In the genomic region with DNA sequence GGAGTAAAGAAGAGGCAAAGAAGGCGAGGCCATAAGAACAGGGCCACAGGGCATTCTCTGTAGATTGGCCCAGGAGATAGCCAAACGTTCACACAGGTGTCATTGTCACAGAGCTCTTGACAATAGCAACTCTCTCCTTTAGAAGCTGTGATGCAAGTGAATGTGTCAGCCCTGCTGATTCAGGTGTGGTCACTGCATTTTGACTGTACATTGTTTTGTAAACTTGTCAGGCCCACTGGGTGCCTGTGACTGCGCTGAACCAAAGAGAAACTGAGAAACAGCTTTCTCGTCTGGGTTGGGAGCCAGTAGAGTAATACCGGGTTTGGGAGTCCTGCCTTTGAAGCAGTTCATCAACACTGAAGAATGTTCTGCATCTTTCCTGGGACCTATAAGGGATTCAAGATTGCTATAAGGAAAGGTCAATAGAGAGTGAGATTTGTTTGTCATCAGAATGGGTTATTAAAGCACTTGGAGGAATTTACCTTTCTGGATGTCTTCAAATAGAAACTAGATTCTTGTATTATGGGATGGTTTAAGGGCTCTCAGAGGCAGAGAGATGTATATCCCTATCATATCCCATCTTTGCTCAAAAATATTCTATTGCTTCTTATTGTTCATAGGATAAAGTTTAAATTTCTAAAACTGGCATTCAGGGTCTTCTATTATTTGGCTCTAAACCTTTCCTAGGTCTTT, we compare ENCODE assay signal across 19 cellular contexts. TPM values are rescaled to one million over a fixed set of nuclear protein-coding genes. Genes with fewer than 3 reads are reported as not detected.
DNase-seq lines count a peak whose midpoint lies in the region; ATAC-seq and TF ChIP-seq lines count a peak whose summit lies in the region.
"Had no signal": no experiment of that assay in that cellular context is flagged by ENCODE, and none has a peak within 500 bp of the region (broad histone marks: within the 10 kb centered on the region; RNA-seq: fewer than 3 reads in every experiment).

No MANE protein-coding gene starts in this region.

- peak; percentile 67 for ATAC-seq in GM18498 (IDR thresholded peaks at IDR 0.05; ENCODE audit: unreplicated experiment)
- ATAC-seq in GM21526 (IDR thresholded peaks at IDR 0.05; ENCODE audit: low FRiP score, unreplicated experiment) = peak; percentile 69
- ATAC-seq in HG03439 (IDR thresholded peaks at IDR 0.05; ENCODE audit: unreplicated experiment) = peak; percentile 65
- peak; percentile 83 for ATAC-seq in esophagus mucosa
- no peak for ATAC-seq in activated CD8-positive, alpha-beta memory T cell treated with anti-CD3 and anti-CD28 coated beads, Interleukin-2, amount 10 ng/mL, durations not matched to agents 7 days and 5 days
- ATAC-seq: CD8-positive, alpha-beta T cell; left colon had no signal

- CTCF ChIA-PET in activated CD8-positive, alpha-beta memory T cell treated with anti-CD3 and anti-CD28 coated beads, Interleukin-2, amount 10 ng/mL, durations not matched to agents 7 days and 5 days (lab: Charles Lee) = no interaction called here

- 83 to 95% (median 89%) methylated on average over 5 of the region's 5 CpGs for WGBS in spleen, 5 donors

- no peaks in the 10 kb centered on the region for H3K9me3 ChIP-seq in spleen
- H3K9me3 ChIP-seq: right atrium auricular region had no signal

- no peak for DNase-seq in activated CD8-positive, alpha-beta memory T cell treated with anti-CD3 and anti-CD28 coated beads, Interleukin-2, amount 10 ng/mL, durations not matched to agents 7 days and 5 days
- DNase-seq in NCI-H526 treated with DMSO at 0.1 percent for 48 hours (lab: John Stamatoyannopoulos, UW) (no peak), spleen (no peak)
- no peak for DNase-seq in stimulated activated CD8-positive, alpha-beta memory T cell treated with anti-CD3 and anti-CD28 coated beads, Interleukin-4, amount 100 ng/mL, for 48 hours
- DNase-seq: brain microvascular endothelial cell; CD8-positive, alpha-beta T cell; DMS53; foreskin melanocyte; left colon; midbrain; NCI-H2081; NCI-H510A; Right ventricle myocardium superior; stimulated activated CD4-positive, alpha-beta T cell treated with anti-CD3 and anti-CD28 coated beads, Interleukin-2, amount 100 ng/mL, for 24 hours had no signal

- H3K27me3 Mint-ChIP-seq in activated CD8-positive, alpha-beta memory T cell treated with anti-CD3 and anti-CD28 coated beads, Interleukin-2, amount 10 ng/mL, durations not matched to agents 7 days and 5 days = peaks cover 8% of the 10 kb centered on the region

- no peaks in the 10 kb centered on the region for H3K9me3 Mint-ChIP-seq in activated CD8-positive, alpha-beta memory T cell treated with anti-CD3 and anti-CD28 coated beads, Interleukin-2, amount 10 ng/mL, durations not matched to agents 7 days and 5 days (ENCODE audit: low read depth)

- H3K36me3 Mint-ChIP-seq in activated CD8-positive, alpha-beta memory T cell treated with anti-CD3 and anti-CD28 coated beads, Interleukin-2, amount 10 ng/mL, durations not matched to agents 7 days and 5 days = no peaks in the 10 kb centered on the region
- H3K36me3 Mint-ChIP-seq: CD8-positive, alpha-beta T cell had no signal

- no peak overlapping the region for H3K27ac ChIP-seq in spleen
- H3K27ac ChIP-seq: brain microvascular endothelial cell, right atrium auricular region had no signal

- no peak for TF ChIP-seq CTCF in spleen (IDR thresholded peaks at IDR 0.05 in 8 of 11, conservative IDR thresholded peaks at IDR 0.05 in 3 of 11)

- H3K27ac Mint-ChIP-seq in activated CD8-positive, alpha-beta memory T cell treated with anti-CD3 and anti-CD28 coated beads, Interleukin-2, amount 10 ng/mL, durations not matched to agents 7 days and 5 days = no peak overlapping the region
- H3K27ac Mint-ChIP-seq: CD8-positive, alpha-beta T cell had no signal

- H3K4me3 ChIP-seq in spleen = no peak overlapping the region
- H3K4me3 ChIP-seq: right atrium auricular region had no signal

- H3K4me1 Mint-ChIP-seq in activated CD8-positive, alpha-beta memory T cell treated with anti-CD3 and anti-CD28 coated beads, Interleukin-2, amount 10 ng/mL, durations not matched to agents 7 days and 5 days = no peaks in the 10 kb centered on the region

- no peaks in the 10 kb centered on the region for H3K27me3 ChIP-seq in spleen (replicated peaks in 1 of 7)
- H3K27me3 ChIP-seq: brain microvascular endothelial cell, right atrium auricular region had no signal

- no peak for TF ChIP-seq POLR2A in spleen (IDR thresholded peaks at IDR 0.05)

- H3K36me3 ChIP-seq in spleen = no peaks in the 10 kb centered on the region
- H3K36me3 ChIP-seq: brain microvascular endothelial cell, right atrium auricular region had no signal

- H3K4me3 Mint-ChIP-seq in activated CD8-positive, alpha-beta memory T cell treated with anti-CD3 and anti-CD28 coated beads, Interleukin-2, amount 10 ng/mL, durations not matched to agents 7 days and 5 days = no peak overlapping the region
- H3K4me3 Mint-ChIP-seq: CD8-positive, alpha-beta T cell had no signal

- H3K4me1 ChIP-seq in spleen = no peaks in the 10 kb centered on the region
- H3K4me1 ChIP-seq: right atrium auricular region had no signal

- intact Hi-C loops in spleen (cut with DNase I; ENCODE audit: low total_unique reads) = no loop called here

RNA-seq across cellular contexts. Expression of a gene that starts 45.4 kb away (rescaled TPM):
- total RNA-seq in esophagus mucosa = 13.6 TPM
- total RNA-seq in activated CD8-positive, alpha-beta memory T cell treated with anti-CD3 and anti-CD28 coated beads, Interleukin-2, amount 10 ng/mL, durations not matched to agents 7 days and 5 days = under 1 TPM; 0.26 to 0.89 TPM
- total RNA-seq in spleen = 10 to 100 TPM in 2 of 7 donors, 1 to 10 TPM in 5; 4.4 to 13.4 (median 6.3) TPM
- polyA plus RNA-seq in spleen = 1 to 10 TPM; 1.2 to 3.7 (median 1.9) TPM
